8 cellular contexts compared by ENCODE assay signal in genomic region chr1:160767417-160768294, GRCh38. TPM values are rescaled to one million over a fixed set of nuclear protein-coding genes. Genes with fewer than 3 reads are reported as not detected.
DNase-seq lines count a peak whose midpoint lies in the region; ATAC-seq and TF ChIP-seq lines count a peak whose summit lies in the region.

No MANE protein-coding gene starts in this region.

- H3K9me3 ChIP-seq in CD4-positive, alpha-beta T cell (ENCODE audit: control insufficient read depth, low read length), result no peaks in the 10 kb centered on the region

- DNase-seq in CD4-positive, alpha-beta T cell, result peak in 3 of 10 experiments; percentile 8 to 21 (median 14)
- peak; percentile 45 for DNase-seq in activated naive CD4-positive, alpha-beta T cell treated with anti-CD3 and anti-CD28 coated beads, Interleukin-2, amount 50 U/mL, for 16 hours
- peak; percentile 26 for DNase-seq in stimulated activated naive CD4-positive, alpha-beta T cell treated with Interleukin-2 at 50 U/mL for 16 hours (lab: John Stamatoyannopoulos, UW)
- DNase-seq in iPS-NIHi11 (ENCODE audit: low spot score), result no peak
- no peak for DNase-seq in NCI-H526 treated with DMSO at 0.1 percent for 48 hours (lab: John Stamatoyannopoulos, UW)
- DNase-seq in ureter (ENCODE audit: low spot score), result no peak

- peak overlapping the region; percentile 57 for H3K27ac ChIP-seq in CD4-positive, alpha-beta T cell (ENCODE audit: low read depth, low read length)

- H3K4me1 Mint-ChIP-seq in CD4-positive, alpha-beta T cell (ENCODE audit: low read depth), result peaks cover 21% of the 10 kb centered on the region
- H3K4me1 Mint-ChIP-seq in IgD-negative memory B cell, result peaks cover 16 to 18% (median 17%) of the 10 kb centered on the region in 3 donors

- ATAC-seq in CD4-positive, alpha-beta T cell (ENCODE audit: poor library complexity), result peak; percentile 66
- peak; percentile 46 for ATAC-seq in GM21381 (IDR thresholded peaks at IDR 0.05; ENCODE audit: unreplicated experiment)

- H3K4me3 Mint-ChIP-seq in CD4-positive, alpha-beta T cell, result peak overlapping the region; percentile 72
- H3K4me3 Mint-ChIP-seq in IgD-negative memory B cell, result peak overlapping the region; percentile 85 to 96 (median 88)

- no peaks in the 10 kb centered on the region for H3K27me3 ChIP-seq in CD4-positive, alpha-beta T cell (ENCODE audit: control insufficient read depth, insufficient read depth, low read length)

- H3K27me3 Mint-ChIP-seq in CD4-positive, alpha-beta T cell, result no peaks in the 10 kb centered on the region
- no peaks in the 10 kb centered on the region for H3K27me3 Mint-ChIP-seq in IgD-negative memory B cell

- CTCF ChIA-PET in CD4-positive, alpha-beta T cell (lab: Charles Lee), result interaction anchor here (0.7 to 3.8 kb wide), 28 partner anchors 9 to 303 kb away, joined by 3 to 56 read pairs (median 5); partner anchors contain the start of genes CD48, ITLN2 and SLAMF7

- H3K27ac Mint-ChIP-seq in CD4-positive, alpha-beta T cell, result peak overlapping the region; percentile 93
- H3K27ac Mint-ChIP-seq in IgD-negative memory B cell, result peak overlapping the region; percentile 90 to 97 (median 94)

- H3K9me3 Mint-ChIP-seq in CD4-positive, alpha-beta T cell, result no peaks in the 10 kb centered on the region
- H3K9me3 Mint-ChIP-seq in IgD-negative memory B cell, result no peaks in the 10 kb centered on the region

- H3K36me3 Mint-ChIP-seq in CD4-positive, alpha-beta T cell (ENCODE audit: low read depth), result no peaks in the 10 kb centered on the region
- peaks cover 6% of the 10 kb centered on the region for H3K36me3 Mint-ChIP-seq in IgD-negative memory B cell

- intact Hi-C loops in CD4-positive, alpha-beta T cell (cut with DNase I, micrococcal nuclease), result loop anchor here (1.0 to 5.0 kb wide), 6 partner anchors 41 to 340 kb away; no protein-coding TSS in a partner anchor

- no peak for TF ChIP-seq CTCF in CD4-positive, alpha-beta T cell (IDR thresholded peaks at IDR 0.05)

- POLR2A ChIA-PET in CD4-positive, alpha-beta T cell (lab: Charles Lee), result interaction anchor here (0.7 to 2.9 kb wide), 16 partner anchors 9 to 92 kb away, joined by 3 to 21 read pairs (median 7); partner anchors contain the start of genes CD48 and LY9

RNA-seq across cellular contexts. Expression of gene LY9, which starts 28.3 kb away (rescaled TPM):
- 100 to 1,000 TPM; 124 TPM for total RNA-seq in CD4-positive, alpha-beta T cell
- polyA plus RNA-seq in IgD-negative memory B cell, result 158 TPM
- 3.2 TPM for total RNA-seq in ureter

RNA-seq across cellular contexts. Expression of gene SLAMF7, which starts 28.6 kb away (rescaled TPM):
- total RNA-seq in CD4-positive, alpha-beta T cell, result under 1 TPM; 0.69 to 0.78 TPM
- 26.8 TPM for polyA plus RNA-seq in IgD-negative memory B cell
- total RNA-seq in ureter, result 24.0 TPM

RNA-seq across cellular contexts. Expression of gene CD48, which starts 56.0 kb away (rescaled TPM):
- 100 to 1,000 TPM; 387 to 395 TPM for total RNA-seq in CD4-positive, alpha-beta T cell
- 129 TPM for polyA plus RNA-seq in IgD-negative memory B cell
- total RNA-seq in ureter, result 6.0 TPM

Comparison
In these comparisons a context has a peak if more than half of its experiments do, and no peak if none do; other contexts are left out.
1. DNase-seq: peak in activated naive CD4-positive, alpha-beta T cell treated with anti-CD3 and anti-CD28 coated beads, Interleukin-2, amount 50 U/mL, for 16 hours (single experiment) and stimulated activated naive CD4-positive, alpha-beta T cell treated with Interleukin-2 at 50 U/mL for 16 hours (single experiment); none in iPS-NIHi11 (single experiment), NCI-H526 treated with DMSO at 0.1 percent for 48 hours (single experiment) and ureter (single experiment).
2. RNA of gene LY9, which starts 28.3 kb away (total RNA-seq): 124 TPM in CD4-positive, alpha-beta T cell; 3.2 TPM in ureter (single experiment); every median in the first group is over 10 times any median in the second.
3. RNA of gene SLAMF7, which starts 28.6 kb away (total RNA-seq): 24.0 TPM in ureter (single experiment); 0.69 to 0.78 TPM in CD4-positive, alpha-beta T cell; every median in the first group is over 10 times any median in the second.
4. RNA of gene CD48, which starts 56.0 kb away (total RNA-seq): 387 to 395 TPM in CD4-positive, alpha-beta T cell; 6.0 TPM in ureter (single experiment); every median in the first group is over 10 times any median in the second.